Comparison of ENCODE assay signal across 25 cellular contexts in the genomic region with DNA sequence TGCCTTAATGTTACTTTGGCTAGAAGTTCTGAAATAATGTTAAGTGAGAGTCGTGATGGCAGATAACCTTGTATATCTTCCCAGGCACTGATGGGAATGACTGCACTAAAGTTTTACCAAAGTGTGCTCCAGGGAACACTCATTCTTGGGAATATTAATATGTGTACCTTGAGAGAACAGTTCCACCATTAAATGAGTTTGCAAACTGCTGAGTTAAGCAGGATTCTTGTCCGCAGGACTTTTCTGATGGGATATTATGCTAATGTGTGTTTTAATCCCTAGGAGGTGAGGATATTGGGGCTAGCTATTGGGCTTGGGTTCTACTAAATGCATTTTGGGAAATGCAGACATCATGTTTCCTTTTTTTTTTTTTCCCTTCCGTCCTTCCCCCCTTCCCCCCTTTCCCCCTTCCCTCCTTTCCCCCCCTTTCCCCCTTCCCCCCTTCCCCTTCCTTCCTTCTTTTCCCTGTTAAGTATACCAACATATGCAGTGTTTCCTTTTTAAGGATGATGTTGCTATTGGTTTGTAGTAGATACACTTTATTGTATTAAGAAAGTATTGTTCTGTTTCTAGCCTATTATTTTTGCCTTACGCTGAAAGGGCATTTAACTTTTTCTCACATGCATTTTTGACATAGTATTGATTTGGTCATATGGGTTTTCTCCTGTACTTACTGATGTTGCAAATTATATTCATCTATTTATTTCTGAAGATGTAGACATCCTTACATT. TPM values are rescaled to one million over a fixed set of nuclear protein-coding genes. Genes with fewer than 3 reads are reported as not detected.
DNase-seq lines count a peak whose midpoint lies in the region; ATAC-seq lines count a peak whose summit lies in the region.
"Had no signal": no experiment of that assay in that cellular context is flagged by ENCODE, and none has a peak within 500 bp of the region (broad histone marks: within the 10 kb centered on the region; RNA-seq: fewer than 3 reads in every experiment).

No MANE protein-coding gene starts in this region.

- no peaks in the 10 kb centered on the region for H3K27me3 Mint-ChIP-seq in activated T-cell treated with anti-CD3 and anti-CD28 coated beads, Interleukin-2, amount 50 U/mL, for 72 hours (ENCODE audit: low read depth)
- H3K27me3 Mint-ChIP-seq in T-helper 17 cell = no peaks in the 10 kb centered on the region
- H3K27me3 Mint-ChIP-seq in memory B cell = no peaks in the 10 kb centered on the region
- H3K27me3 Mint-ChIP-seq: dendritic cell treated with granulocyte-macrophage colony-stimulating factor and Interleukin-4, amounts not matched to agents 40 ng/mL and 50 ng/mL, for 4 days; IgD-negative memory B cell; stimulated activated memory B cell treated with anti-CD40 and anti-IgM and Interleukin-4, amounts not matched to agents 10 μg/mL and 1 μg/mL and 100 μg/mL, for 72 hours had no signal

- peaks cover 32% of the 10 kb centered on the region for H3K4me1 Mint-ChIP-seq in activated T-cell treated with anti-CD3 and anti-CD28 coated beads, Interleukin-2, amount 50 U/mL, for 72 hours (ENCODE audit: low read depth)
- H3K4me1 Mint-ChIP-seq in T-helper 17 cell (peaks cover 23% of the 10 kb centered on the region), memory B cell (peaks cover 14% of the 10 kb centered on the region)
- H3K4me1 Mint-ChIP-seq in stimulated activated effector memory CD8-positive, alpha-beta T cell treated with anti-CD3 and anti-CD28 coated beads, Interleukin-12 subunit alpha, Interleukin-12 subunit beta, amount 100 ng/mL, for 72 hours = peaks cover 31% of the 10 kb centered on the region

- no peak for ATAC-seq in activated T-cell treated with anti-CD3 and anti-CD28 coated beads, Interleukin-2, amount 50 U/mL, for 72 hours (replicated peaks in 1 of 2)
- ATAC-seq in T-helper 17 cell (no peak), memory B cell (ENCODE audit: low read depth) (no peak), HG02840 (IDR thresholded peaks at IDR 0.05; ENCODE audit: low FRiP score, unreplicated experiment) (no peak)
- no peak for ATAC-seq in stimulated activated effector memory CD8-positive, alpha-beta T cell treated with anti-CD3 and anti-CD28 coated beads, Interleukin-12 subunit alpha, Interleukin-12 subunit beta, amount 100 ng/mL, for 72 hours
- ATAC-seq: HCT116; lower lobe of right lung; stimulated activated memory B cell treated with anti-CD40 and anti-IgM and Interleukin-4, amounts not matched to agents 10 μg/mL and 1 μg/mL and 100 μg/mL, for 72 hours had no signal

- no peaks in the 10 kb centered on the region for H3K36me3 Mint-ChIP-seq in activated T-cell treated with anti-CD3 and anti-CD28 coated beads, Interleukin-2, amount 50 U/mL, for 72 hours (ENCODE audit: insufficient read depth in 2 of 2)
- no peaks in the 10 kb centered on the region for H3K36me3 Mint-ChIP-seq in T-helper 17 cell (ENCODE audit: low read depth)
- H3K36me3 Mint-ChIP-seq in memory B cell = peaks cover 15% of the 10 kb centered on the region
- peaks cover 16% of the 10 kb centered on the region for H3K36me3 Mint-ChIP-seq in stimulated activated effector memory CD8-positive, alpha-beta T cell treated with anti-CD3 and anti-CD28 coated beads, Interleukin-12 subunit alpha, Interleukin-12 subunit beta, amount 100 ng/mL, for 72 hours

- H3K9me3 ChIP-seq in T-helper 17 cell (ENCODE audit: control insufficient read depth, low read length, poor library complexity, severe bottlenecking) = no peaks in the 10 kb centered on the region
- H3K9me3 ChIP-seq: BLaER1, lower lobe of right lung, SK-N-SH, uterus had no signal

- peak overlapping the region; percentile 95 for H3K27ac Mint-ChIP-seq in activated T-cell treated with anti-CD3 and anti-CD28 coated beads, Interleukin-2, amount 50 U/mL, for 72 hours
- peak overlapping the region; percentile 83 for H3K27ac Mint-ChIP-seq in T-helper 17 cell
- peak overlapping the region; percentile 29 for H3K27ac Mint-ChIP-seq in memory B cell
- peak overlapping the region; percentile 71 for H3K27ac Mint-ChIP-seq in stimulated activated effector memory CD8-positive, alpha-beta T cell treated with anti-CD3 and anti-CD28 coated beads, Interleukin-12 subunit alpha, Interleukin-12 subunit beta, amount 100 ng/mL, for 72 hours
- H3K27ac Mint-ChIP-seq: stimulated activated memory B cell treated with anti-CD40 and anti-IgM and Interleukin-4, amounts not matched to agents 10 μg/mL and 1 μg/mL and 100 μg/mL, for 72 hours had no signal

- no peak overlapping the region for H3K4me3 Mint-ChIP-seq in activated T-cell treated with anti-CD3 and anti-CD28 coated beads, Interleukin-2, amount 50 U/mL, for 72 hours
- H3K4me3 Mint-ChIP-seq in T-helper 17 cell = peak overlapping the region; percentile 31
- H3K4me3 Mint-ChIP-seq in memory B cell = no peak overlapping the region
- H3K4me3 Mint-ChIP-seq in stimulated activated effector memory CD8-positive, alpha-beta T cell treated with anti-CD3 and anti-CD28 coated beads, Interleukin-12 subunit alpha, Interleukin-12 subunit beta, amount 100 ng/mL, for 72 hours = no peak overlapping the region
- H3K4me3 Mint-ChIP-seq: dendritic cell treated with granulocyte-macrophage colony-stimulating factor and Interleukin-4, amounts not matched to agents 40 ng/mL and 50 ng/mL, for 4 days; stimulated activated memory B cell treated with anti-CD40 and anti-IgM and Interleukin-4, amounts not matched to agents 10 μg/mL and 1 μg/mL and 100 μg/mL, for 72 hours had no signal

- in situ Hi-C loops in KBM-7 (cut with MboI; ENCODE audit: low pct_unique_long_range_greater_than_20kb, low sequenced_read_pairs) = no loop called here

- no peak for DNase-seq in activated T-cell treated with anti-CD3 and anti-CD28 coated beads, Interleukin-2, amount 50 U/mL, for 72 hours
- DNase-seq in activated T-cell treated with anti-CD3 and anti-CD28 coated beads, Interleukin-2, amount 50 U/mL, for 1 hour = no peak
- DNase-seq in T-helper 17 cell (no peak), memory B cell (ENCODE audit: low spot score in 2 of 2) (no peak), NCI-H2107 (lab: John Stamatoyannopoulos, UW) (no peak), KBM-7 (no peak)
- no peak for DNase-seq in stimulated activated effector memory CD8-positive, alpha-beta T cell treated with anti-CD3 and anti-CD28 coated beads, Interleukin-12 subunit alpha, Interleukin-12 subunit beta, amount 100 ng/mL, for 72 hours (ENCODE audit: low spot score in 2 of 2)
- DNase-seq: ACHN; activated CD4-positive, alpha-beta T cell treated with anti-CD3 and anti-CD28 coated beads, Interleukin-2, amount 50 U/mL, for 4 hours; activated naive CD4-positive, alpha-beta T cell; activated T-cell treated with anti-CD3 and anti-CD28 coated beads for 4 hours; lower lobe of right lung; MM.1S; NCI-H2081 treated with DMSO at 0.1 percent for 48 hours; NCI-H82; RPMI8226; SK-N-SH; T-helper 9 cell; uterus had no signal

- no peaks in the 10 kb centered on the region for H3K9me3 Mint-ChIP-seq in activated T-cell treated with anti-CD3 and anti-CD28 coated beads, Interleukin-2, amount 50 U/mL, for 72 hours
- no peaks in the 10 kb centered on the region for H3K9me3 Mint-ChIP-seq in memory B cell
- no peaks in the 10 kb centered on the region for H3K9me3 Mint-ChIP-seq in stimulated activated effector memory CD8-positive, alpha-beta T cell treated with anti-CD3 and anti-CD28 coated beads, Interleukin-12 subunit alpha, Interleukin-12 subunit beta, amount 100 ng/mL, for 72 hours
- H3K9me3 Mint-ChIP-seq: dendritic cell treated with granulocyte-macrophage colony-stimulating factor and Interleukin-4, amounts not matched to agents 40 ng/mL and 50 ng/mL, for 4 days; IgD-negative memory B cell; stimulated activated memory B cell treated with anti-CD40 and anti-IgM and Interleukin-4, amounts not matched to agents 10 μg/mL and 1 μg/mL and 100 μg/mL, for 72 hours had no signal

RNA-seq across cellular contexts. Expression of a gene that starts 15.5 kb away (rescaled TPM):
- 1 to 10 TPM; 7.1 to 8.1 TPM for total RNA-seq in activated T-cell treated with anti-CD3 and anti-CD28 coated beads, Interleukin-2, amount 50 U/mL, for 72 hours
- total RNA-seq in T-helper 17 cell = 1 to 10 TPM; 5.0 to 8.2 TPM

RNA-seq across cellular contexts. Expression of a gene that starts 38.6 kb away (rescaled TPM):
- 1 to 10 TPM; 3.3 to 3.4 TPM for total RNA-seq in activated T-cell treated with anti-CD3 and anti-CD28 coated beads, Interleukin-2, amount 50 U/mL, for 72 hours
- total RNA-seq in T-helper 17 cell = 10 to 100 TPM in 1 of 2 donors, 1 to 10 TPM in 1; 9.3 to 12.6 TPM

Comparison
In these comparisons a context has a peak if more than half of its experiments do, and no peak if none do; other contexts are left out.
1. H3K27ac Mint-ChIP-seq: peak in every context shown above with its lines; median percentile 95 in activated T-cell treated with anti-CD3 and anti-CD28 coated beads, Interleukin-2, amount 50 U/mL, for 72 hours; 83 in T-helper 17 cell; 71 in stimulated activated effector memory CD8-positive, alpha-beta T cell treated with anti-CD3 and anti-CD28 coated beads, Interleukin-12 subunit alpha, Interleukin-12 subunit beta, amount 100 ng/mL, for 72 hours; 29 in memory B cell.